In the genomic region with DNA sequence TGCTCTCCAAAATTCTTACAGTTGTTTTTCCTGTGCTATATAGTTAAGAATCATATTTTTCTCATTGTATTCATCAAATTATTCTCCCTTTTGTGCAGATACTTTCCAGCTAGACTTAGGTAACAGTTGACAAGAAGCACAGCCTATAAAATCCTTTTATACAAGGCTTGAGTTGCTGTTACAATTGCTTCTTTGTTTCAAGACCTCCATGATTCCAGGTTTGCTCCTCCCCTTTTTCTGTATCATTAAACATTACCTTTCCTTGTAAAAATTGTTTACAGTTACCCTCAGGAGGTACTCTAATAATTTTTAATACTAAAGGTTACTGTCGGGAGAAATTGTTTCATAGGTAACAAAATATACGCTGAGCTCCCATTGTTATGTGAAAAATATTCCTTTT, we compare ENCODE assay signal across 23 cellular contexts.
DNase-seq lines count a peak whose midpoint lies in the region; ATAC-seq, FAIRE-seq and TF ChIP-seq lines count a peak whose summit lies in the region.
"Had no signal": no experiment of that assay in that cellular context is flagged by ENCODE, and none has a peak within 500 bp of the region (broad histone marks: within the 10 kb centered on the region; RNA-seq: fewer than 3 reads in every experiment).

No MANE protein-coding gene starts in this region.

- H3K27ac ChIP-seq in HCT116 (ENCODE audit: low read depth, low read length) (no peak overlapping the region), endothelial cell of umbilical vein (ENCODE audit: insufficient read depth, low read depth, low read length) (no peak overlapping the region)
- H3K27ac ChIP-seq: 22Rv1; A549; BLaER1 treated with 17β-estradiol and CSF1 and Interleukin-3, amounts not matched to agents 10 nM and 100 nM; C4-2B had no signal

- H3K9me1 ChIP-seq in endothelial cell of umbilical vein (replicated peaks; ENCODE audit: control insufficient read depth, extremely low read depth, insufficient read depth, low read length), result no peaks in the 10 kb centered on the region

- H3K9ac ChIP-seq in HCT116 (ENCODE audit: low read length), result no peak overlapping the region
- H3K9ac ChIP-seq in endothelial cell of umbilical vein (replicated peaks; ENCODE audit: extremely low read depth, insufficient read depth, low read length), result no peak overlapping the region
- H3K9ac ChIP-seq: BLaER1 treated with 17β-estradiol and CSF1 and Interleukin-3, amounts not matched to agents 10 nM and 100 nM had no signal

- H3K27me3 ChIP-seq in HCT116 (ENCODE audit: insufficient read depth, low read length) (no peaks in the 10 kb centered on the region), endothelial cell of umbilical vein (ENCODE audit: control insufficient read depth in 2 of 2, insufficient read depth in 2 of 2, low read length in 2 of 2) (no peaks in the 10 kb centered on the region)
- H3K27me3 ChIP-seq: BLaER1 treated with 17β-estradiol and CSF1 and Interleukin-3, amounts not matched to agents 10 nM and 100 nM had no signal

- no peak overlapping the region for H3K4me2 ChIP-seq in HCT116 (ENCODE audit: low read length)
- H3K4me2 ChIP-seq in endothelial cell of umbilical vein (ENCODE audit: insufficient read depth, low read length), result no peak overlapping the region
- H3K4me2 ChIP-seq: A549; BLaER1 treated with 17β-estradiol and CSF1 and Interleukin-3, amounts not matched to agents 10 nM and 100 nM had no signal

- ATAC-seq in HCT116, result no peak
- ATAC-seq: A549; CD8-positive, alpha-beta T cell; GM12878 had no signal

- POLR2A ChIA-PET in HCT116 (lab: Charles Lee), result no interaction called here
- POLR2A ChIA-PET in endothelial cell of umbilical vein (lab: Charles Lee), result no interaction called here

- no peaks in the 10 kb centered on the region for H3K9me3 ChIP-seq in HCT116 (ENCODE audit: control insufficient read depth in 1 of 2, insufficient read depth in 1 of 2, low read depth in 1 of 2, low read length in 2 of 2)
- H3K9me3 ChIP-seq in endothelial cell of umbilical vein (replicated peaks; ENCODE audit: control insufficient read depth, insufficient read depth, low read length), result no peaks in the 10 kb centered on the region
- H3K9me3 ChIP-seq: A549; BLaER1 treated with 17β-estradiol and CSF1 and Interleukin-3, amounts not matched to agents 10 nM and 100 nM; Caco-2 had no signal

- TF ChIP-seq RAD21 in HCT116 (IDR thresholded peaks at IDR 0.05; ENCODE audit: low read depth), result no peak

- BruUV-seq in HCT116 (replicated peaks; lab: Mats Ljungman, UMichigan), result no TSS peak
- BruUV-seq in endothelial cell of umbilical vein (replicated peaks; lab: Mats Ljungman, UMichigan), result no TSS peak

- TF ChIP-seq CTCF in HCT116 (IDR thresholded peaks at IDR 0.05 in 2 of 3, conservative IDR thresholded peaks at IDR 0.05 in 1 of 3; ENCODE audit: borderline replicate concordance in 1 of 3, insufficient read depth in 1 of 3, low read depth in 2 of 3, low read length in 2 of 3) (no peak), endothelial cell of umbilical vein (IDR thresholded peaks at IDR 0.05; ENCODE audit: extremely low read depth in 1 of 2, insufficient read depth in 1 of 2, low read depth in 1 of 2, low read length in 2 of 2) (no peak)

- peak; percentile 53 for FAIRE-seq in endothelial cell of umbilical vein (lab: Jason Lieb, UNC)
- FAIRE-seq: A549, D721Med, GM12878, GM12892, GM18507 had no signal

- H3K79me2 ChIP-seq in HCT116 (ENCODE audit: insufficient read depth, low read length) (no peaks in the 10 kb centered on the region), endothelial cell of umbilical vein (ENCODE audit: control insufficient read depth, insufficient read depth, low read length) (no peaks in the 10 kb centered on the region)

- DNase-seq in HCT116 (ENCODE audit: low read depth, low spot score) (no peak), NCI-H1048 (lab: John Stamatoyannopoulos, UW) (peak; percentile 15), endothelial cell of umbilical vein (ENCODE audit: low read depth, low spot score) (no peak), SW480 (ENCODE audit: low spot score) (no peak)
- no peak for DNase-seq in activated effector memory CD4-positive, alpha-beta T cell treated with anti-CD3 and anti-CD28 coated beads, Interleukin-2, amount 50 U/mL, for 16 hours
- DNase-seq: AML-193; Caco-2; Calu3; CD4-positive, alpha-beta T cell; CD8-positive, alpha-beta T cell; DMS53; DMS79; DND-41; EL; GDM1 had no signal

- no peaks in the 10 kb centered on the region for H3K4me1 ChIP-seq in HCT116 (ENCODE audit: control insufficient read depth in 1 of 2, insufficient read depth in 2 of 2, low read length in 2 of 2)
- no peaks in the 10 kb centered on the region for H3K4me1 ChIP-seq in endothelial cell of umbilical vein (ENCODE audit: control insufficient read depth, extremely low read depth, insufficient read depth, low read length)
- H3K4me1 ChIP-seq: A549; BLaER1 treated with 17β-estradiol and CSF1 and Interleukin-3, amounts not matched to agents 10 nM and 100 nM; Caco-2 had no signal

- peak overlapping the region; percentile 60 for H2AFZ ChIP-seq in HCT116 (ENCODE audit: low read depth, low read length, poor library complexity, severe bottlenecking)
- H2AFZ ChIP-seq in endothelial cell of umbilical vein (ENCODE audit: low read depth, low read length), result no peak overlapping the region

- TF ChIP-seq POLR2A in HCT116 (IDR thresholded peaks at IDR 0.05; ENCODE audit: borderline replicate concordance, extremely low read depth, insufficient read depth, insufficient read length), result no peak
- TF ChIP-seq POLR2A in endothelial cell of umbilical vein (IDR thresholded peaks at IDR 0.05; ENCODE audit: low read depth, low read length), result no peak

- no peaks in the 10 kb centered on the region for H3K9me2 ChIP-seq in HCT116 (ENCODE audit: insufficient read depth)

- H4K20me1 ChIP-seq in HCT116 (ENCODE audit: insufficient read depth) (no peaks in the 10 kb centered on the region), endothelial cell of umbilical vein (replicated peaks; ENCODE audit: control insufficient read depth, extremely low read depth, insufficient read depth, low read length) (no peaks in the 10 kb centered on the region)
- H4K20me1 ChIP-seq: BLaER1 treated with 17β-estradiol and CSF1 and Interleukin-3, amounts not matched to agents 10 nM and 100 nM had no signal

- no peak overlapping the region for H3K4me3 ChIP-seq in HCT116 (replicated peaks in 1 of 2; ENCODE audit: low read depth in 1 of 2, low read length in 2 of 2)
- no peak overlapping the region for H3K4me3 ChIP-seq in endothelial cell of umbilical vein (replicated peaks in 1 of 3; ENCODE audit: insufficient read depth in 1 of 3, low read depth in 1 of 3, low read length in 3 of 3)
- H3K4me3 ChIP-seq: A549; BLaER1 treated with 17β-estradiol and CSF1 and Interleukin-3, amounts not matched to agents 10 nM and 100 nM; GM12878 had no signal

- intact Hi-C loops in HCT116 (cut with micrococcal nuclease) (no loop called here), endothelial cell of umbilical vein (cut with micrococcal nuclease) (no loop called here)

- H3K36me3 ChIP-seq in HCT116 (ENCODE audit: control insufficient read depth in 1 of 2, insufficient read depth in 2 of 2, low read length in 2 of 2) (no peaks in the 10 kb centered on the region), endothelial cell of umbilical vein (ENCODE audit: control insufficient read depth in 2 of 2, extremely low read depth in 1 of 2, insufficient read depth in 2 of 2, low read length in 2 of 2) (no peaks in the 10 kb centered on the region)
- H3K36me3 ChIP-seq: BLaER1 treated with 17β-estradiol and CSF1 and Interleukin-3, amounts not matched to agents 10 nM and 100 nM had no signal

- RAD21 ChIA-PET in HCT116 (lab: Charles Lee; ENCODE audit: low non-redundant PET in 1 of 2, low total read pairs in 2 of 2, uncharacterized antibody in 2 of 2, unreplicated experiment in 2 of 2), result no interaction called here

- dilution Hi-C loops in endothelial cell of umbilical vein (cut with MboI; ENCODE audit: extremely low pct_ligation_motif_present, low sequenced_read_pairs), result no loop called here

- CTCF ChIA-PET in HCT116 (lab: Charles Lee) (no interaction called here), endothelial cell of umbilical vein (lab: Charles Lee) (no interaction called here)

TF ChIP-seq in HCT116, 20 proteins besides CTCF, POLR2A, EP300 and RAD21:
- TF ChIP-seq, protein P1, sequence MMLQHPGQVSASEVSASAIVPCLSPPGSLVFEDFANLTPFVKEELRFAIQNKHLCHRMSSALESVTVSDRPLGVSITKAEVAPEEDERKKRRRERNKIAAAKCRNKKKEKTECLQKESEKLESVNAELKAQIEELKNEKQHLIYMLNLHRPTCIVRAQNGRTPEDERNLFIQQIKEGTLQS (IDR thresholded peaks at IDR 0.05), result no peak

TF ChIP-seq in endothelial cell of umbilical vein, 7 proteins besides CTCF, POLR2A, EP300 and RAD21:
- TF ChIP-seq, protein P2, sequence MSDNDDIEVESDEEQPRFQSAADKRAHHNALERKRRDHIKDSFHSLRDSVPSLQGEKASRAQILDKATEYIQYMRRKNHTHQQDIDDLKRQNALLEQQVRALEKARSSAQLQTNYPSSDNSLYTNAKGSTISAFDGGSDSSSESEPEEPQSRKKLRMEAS (IDR thresholded peaks at IDR 0.05; ENCODE audit: insufficient read depth, insufficient read length), result no peak
- no peak for TF ChIP-seq FOS (IDR thresholded peaks at IDR 0.05; ENCODE audit: borderline replicate concordance, insufficient read depth, low read length)
- TF ChIP-seq POLR2AphosphoS5 (IDR thresholded peaks at IDR 0.05; ENCODE audit: insufficient read depth, low read depth, low read length), result no peak
- no peak for TF ChIP-seq JUN (IDR thresholded peaks at IDR 0.05; ENCODE audit: borderline replicate concordance, insufficient read depth, insufficient read length, low read depth)
- TF ChIP-seq MYC (IDR thresholded peaks at IDR 0.05; ENCODE audit: low read depth, low read length), result no peak
- TF ChIP-seq GATA2 (IDR thresholded peaks at IDR 0.05; ENCODE audit: insufficient read depth, insufficient read length, low read depth, low read length), result no peak
- TF ChIP-seq EZH2 (IDR thresholded peaks at IDR 0.05; ENCODE audit: borderline replicate concordance, low read depth, low read length, severe bottlenecking), result no peak
